In genomic region chr5:139388198-139388821, GRCh38 we compare ENCODE assay signal across 8 cellular contexts. TPM values are rescaled to one million over a fixed set of nuclear protein-coding genes. Genes with fewer than 3 reads are reported as not detected.
A peak's percentile ranks its signal among the peaks of the same experiment; 100 is the strongest.
DNase-seq lines count a peak whose midpoint lies in the region; ATAC-seq, FAIRE-seq and TF ChIP-seq lines count a peak whose summit lies in the region.

No MANE protein-coding gene starts in this region.

- no peak for ATAC-seq in HG02610 (IDR thresholded peaks at IDR 0.05; ENCODE audit: unreplicated experiment)

- DNase-seq in ACHN = peak; percentile 44
- no peak for DNase-seq in GM12891 (ENCODE audit: insufficient read length, low spot score)
- DNase-seq in UCSD-AML1 (lab: John Stamatoyannopoulos, UW; ENCODE audit: unreplicated experiment) = peak; percentile 77
- DNase-seq in islet precursor cell = peak; percentile 67
- no peak for DNase-seq in KG1 (lab: John Stamatoyannopoulos, UW)
- DNase-seq in NCI-H2196 treated with DMSO at 0.1 percent for 48 hours (lab: John Stamatoyannopoulos, UW; ENCODE audit: unreplicated experiment) = no peak
- DNase-seq in DMS79 treated with DMSO at 0.1 percent for 48 hours (lab: John Stamatoyannopoulos, UW) = no peak

- peak; percentile 52 for FAIRE-seq in GM12891 (lab: Jason Lieb, UNC)

- in situ Hi-C loops in ACHN (cut with HindIII; ENCODE audit: low pct_ligation_motif_present, low pct_unique_long_range_greater_than_20kb, low sequenced_read_pairs) = no loop called here

- peak; percentile 45; the same call in 1 of the 2 replicates for TF ChIP-seq POLR2A in GM12891 (IDR thresholded peaks at IDR 0.05; ENCODE audit: low read depth, low read length)

TF ChIP-seq in GM12891, 5 proteins besides CTCF, POLR2A, EP300 and RAD21:
- TF ChIP-seq PAX5 (IDR thresholded peaks at IDR 0.05; ENCODE audit: insufficient read depth, low read length, severe bottlenecking) = no peak
- TF ChIP-seq TAF1 (IDR thresholded peaks at IDR 0.05; ENCODE audit: low read depth, low read length) = no peak
- no peak for TF ChIP-seq SPI1 (IDR thresholded peaks at IDR 0.05; ENCODE audit: low read depth, low read length)
- TF ChIP-seq POLR2AphosphoS5 (IDR thresholded peaks at IDR 0.05; ENCODE audit: low read depth, low read length) = peak; percentile 25; the same call in 1 of the 2 replicates
- TF ChIP-seq POU2F2 (IDR thresholded peaks at IDR 0.05; ENCODE audit: low read depth, low read length) = 0 out of 2 replicates have a peak, but pooled peaks have one; percentile 32

RNA-seq across cellular contexts. Expression of gene MZB1, which starts 1.4 kb away (rescaled TPM):
- polyA plus RNA-seq in GM12891 (2012; ENCODE audit: low read depth, missing spikeins) = 156 TPM

RNA-seq across cellular contexts. Expression of gene SLC23A1, which starts 5.2 kb away (rescaled TPM):
- 1.3 TPM for polyA plus RNA-seq in GM12891 (2012; ENCODE audit: low read depth, missing spikeins)

RNA-seq across cellular contexts. Expression of gene PROB1, which starts 6.6 kb away (rescaled TPM):
- 3.5 TPM for polyA plus RNA-seq in GM12891 (2012; ENCODE audit: low read depth, missing spikeins)

RNA-seq across cellular contexts. Expression of gene SPATA24, which starts 15.6 kb away (rescaled TPM):
- polyA plus RNA-seq in GM12891 (2012; ENCODE audit: low read depth, missing spikeins) = 9.1 TPM

RNA-seq across cellular contexts. Expression of gene PAIP2, which starts 46.7 kb away (rescaled TPM):
- 128 TPM for polyA plus RNA-seq in GM12891 (2012; ENCODE audit: low read depth, missing spikeins)

Comparison
In these comparisons a context has a peak if more than half of its experiments do, and no peak if none do; other contexts are left out.
1. DNase-seq: peak in ACHN (single experiment), UCSD-AML1 (single experiment) and islet precursor cell (single experiment); none in GM12891 (single experiment), KG1 (single experiment), NCI-H2196 treated with DMSO at 0.1 percent for 48 hours (single experiment) and DMS79 treated with DMSO at 0.1 percent for 48 hours (single experiment).